22 cellular contexts compared by ENCODE assay signal in genomic region chr4:76964769-76965168, GRCh38.
"Had no signal": no experiment of that assay in that cellular context is flagged by ENCODE, and none has a peak within 500 bp of the region (broad histone marks: within the 10 kb centered on the region; RNA-seq: fewer than 3 reads in every experiment).

No MANE protein-coding gene starts in this region.

- H3K4me1 ChIP-seq: breast epithelium had no signal

- H3K9me3 Mint-ChIP-seq: central memory CD8-positive, alpha-beta T cell; nephron had no signal

- H3K27me3 ChIP-seq: breast epithelium, gastroesophageal sphincter, hepatocyte, spleen, upper lobe of left lung, vagina had no signal

- H3K27ac Mint-ChIP-seq: activated CD4-positive, alpha-beta T cell treated with anti-CD3 and anti-CD28 coated beads, Interleukin-2, amount 10 ng/mL, durations not matched to agents 7 days and 5 days; activated naive CD4-positive, alpha-beta T cell treated with anti-CD3 and anti-CD28 coated beads, Interleukin-2, amount 10 ng/mL, durations not matched to agents 7 days and 5 days; activated T-helper 1 cell treated with anti-CD3 and anti-CD28 coated beads, Interleukin-12 subunit alpha, Interleukin-12 subunit beta, Interleukin-2, Interleukin-4 antibody, amounts not matched to agents 30 ng/mL and 10 ng/mL and 1 ng/mL, durations not matched to agents 14 hours and 24 hours and 36 hours; nephron; T-cell had no signal

- ATAC-seq: effector memory CD8-positive, alpha-beta T cell; gastroesophageal sphincter; left colon; right cardiac atrium; T-cell had no signal

- H3K36me3 ChIP-seq: breast epithelium, gastroesophageal sphincter, spleen, upper lobe of left lung, vagina had no signal

- H3K27me3 Mint-ChIP-seq: central memory CD8-positive, alpha-beta T cell; effector memory CD8-positive, alpha-beta T cell; T-cell had no signal

- H3K27ac ChIP-seq: breast epithelium, gastroesophageal sphincter, hepatocyte, spleen, upper lobe of left lung, vagina had no signal

- DNase-seq: activated CD4-positive, alpha-beta T cell treated with anti-CD3 and anti-CD28 coated beads, Interleukin-2, amount 10 ng/mL, durations not matched to agents 7 days and 5 days; activated gamma-delta T cell; activated naive CD4-positive, alpha-beta T cell treated with anti-CD3 and anti-CD28 coated beads, Interleukin-2, amount 10 ng/mL, durations not matched to agents 7 days and 5 days; activated T-cell treated with anti-CD3 and anti-CD28 coated beads for 4 hours; effector memory CD8-positive, alpha-beta T cell; erythroblast; left colon; mammary epithelial cell; posterior cingulate gyrus; right cardiac atrium; spleen; stimulated activated naive CD4-positive, alpha-beta T cell treated with Interleukin-2 at 50 U/mL for 16 hours; substantia nigra; T-cell; upper lobe of left lung had no signal

- H3K4me1 Mint-ChIP-seq: activated naive CD4-positive, alpha-beta T cell treated with anti-CD3 and anti-CD28 coated beads, Interleukin-2, amount 10 ng/mL, durations not matched to agents 7 days and 5 days had no signal

- H3K4me3 ChIP-seq: breast epithelium, gastroesophageal sphincter, hepatocyte, spleen, upper lobe of left lung, vagina had no signal

- H3K9me3 ChIP-seq: breast epithelium, gastroesophageal sphincter, spleen, upper lobe of left lung, vagina had no signal

- H3K4me3 Mint-ChIP-seq: activated CD4-positive, alpha-beta T cell treated with anti-CD3 and anti-CD28 coated beads, Interleukin-2, amount 10 ng/mL, durations not matched to agents 7 days and 5 days; activated naive CD4-positive, alpha-beta T cell treated with anti-CD3 and anti-CD28 coated beads, Interleukin-2, amount 10 ng/mL, durations not matched to agents 7 days and 5 days; activated T-helper 1 cell treated with anti-CD3 and anti-CD28 coated beads, Interleukin-12 subunit alpha, Interleukin-12 subunit beta, Interleukin-2, Interleukin-4 antibody, amounts not matched to agents 30 ng/mL and 10 ng/mL and 1 ng/mL, durations not matched to agents 14 hours and 24 hours and 36 hours; central memory CD8-positive, alpha-beta T cell; effector memory CD8-positive, alpha-beta T cell; nephron; T-cell had no signal
